Comparison of ENCODE assay signal across 8 cellular contexts in the genomic region with DNA sequence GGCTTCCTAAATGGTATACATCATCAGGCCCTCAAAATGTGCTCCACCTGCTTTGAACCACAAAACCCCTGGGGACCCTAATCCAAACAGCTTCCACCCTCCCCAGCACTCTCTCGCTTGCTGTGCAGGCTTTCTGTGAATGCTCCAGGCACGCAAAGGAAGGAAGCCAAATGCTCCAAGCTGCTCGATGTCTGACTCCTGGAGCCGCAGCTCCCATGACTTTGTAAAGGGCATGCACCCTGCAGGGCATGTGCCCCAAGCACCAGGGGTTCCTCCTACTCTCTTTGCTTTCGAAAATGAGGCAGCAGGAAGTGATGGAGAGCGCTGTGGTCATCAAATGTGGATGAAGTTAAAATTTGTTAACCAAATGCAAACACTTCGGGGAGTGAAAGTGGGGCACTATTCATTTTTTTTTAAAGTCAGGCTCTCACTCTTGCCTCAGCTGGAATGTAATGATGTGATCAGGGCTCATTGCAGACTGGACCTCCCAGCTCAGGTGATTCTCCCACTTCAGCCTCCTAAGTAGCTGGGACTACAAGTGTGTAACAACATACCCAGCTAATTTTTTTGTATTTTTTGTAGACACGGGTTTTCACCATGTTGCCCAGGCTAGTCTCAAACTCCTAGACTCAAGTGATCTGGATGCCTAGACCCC.
A peak's percentile ranks its signal among the peaks of the same experiment; 100 is the strongest.
DNase-seq lines count a peak whose midpoint lies in the region; ATAC-seq and TF ChIP-seq lines count a peak whose summit lies in the region.
"Not testable (repeated sequence)": the region's sequence is repeated elsewhere in the genome, so short reads cannot be mapped to it uniquely, and the experiment has no call there.

No MANE protein-coding gene starts in this region.

- not testable (repeated sequence) for H3K9me3 Mint-ChIP-seq in neural crest cell

- ATAC-seq in GM19023 (IDR thresholded peaks at IDR 0.05; ENCODE audit: unreplicated experiment) (peak; percentile 92), HG03432 (IDR thresholded peaks at IDR 0.05; ENCODE audit: unreplicated experiment) (peak; percentile 90)

- not testable (repeated sequence) for H3K4me1 Mint-ChIP-seq in neural crest cell

- H3K27me3 Mint-ChIP-seq in neural crest cell (ENCODE audit: low read depth): not testable (repeated sequence)

- not testable (repeated sequence) for H3K4me3 Mint-ChIP-seq in neural crest cell

- not testable (repeated sequence) for H3K36me3 ChIP-seq in H7 (replicated peaks; ENCODE audit: control insufficient read depth, insufficient read depth, low read length)

- H3K36me3 Mint-ChIP-seq in neural crest cell (ENCODE audit: low read depth): not testable (repeated sequence)

- H3K27me3 ChIP-seq in H7 (ENCODE audit: control insufficient read depth, insufficient read depth, low read length): not testable (repeated sequence)

- H3K4me3 ChIP-seq in H7 (ENCODE audit: insufficient read depth, low read depth, low read length): not testable (repeated sequence)

- peak overlapping the region; percentile 27 for H3K27ac Mint-ChIP-seq in neural crest cell (ENCODE audit: unreplicated experiment)

- not testable (repeated sequence) for TF ChIP-seq CTCF in neural crest cell (conservative IDR thresholded peaks at IDR 0.05)

- DNase-seq in DMS153 treated with DMSO at 0.1 percent for 48 hours (lab: John Stamatoyannopoulos, UW; ENCODE audit: unreplicated experiment): peak; percentile 82
- peak; percentile 33 for DNase-seq in H7
- DNase-seq in NCI-H2107 (lab: John Stamatoyannopoulos, UW): peak; percentile 89
- DNase-seq in UCSD-AML1 (lab: John Stamatoyannopoulos, UW; ENCODE audit: unreplicated experiment): peak; percentile 30
- DNase-seq in epidermal melanocyte (ENCODE audit: insufficient read length, low spot score): peak; percentile 16
- DNase-seq in neural crest cell (ENCODE audit: low read depth, low spot score): not testable (repeated sequence)
